In genomic region chr19:5545984-5546383, GRCh38 we compare ENCODE assay signal across 34 cellular contexts. TPM values are rescaled to one million over a fixed set of nuclear protein-coding genes. Genes with fewer than 3 reads are reported as not detected.
"Had no signal": no experiment of that assay in that cellular context is flagged by ENCODE, and none has a peak within 500 bp of the region (broad histone marks: within the 10 kb centered on the region; RNA-seq: fewer than 3 reads in every experiment).

No MANE protein-coding gene starts in this region.

- H3K27ac ChIP-seq: brain microvascular endothelial cell, KMS-11, SJCRH30, SK-N-MC had no signal

- H3K9me3 Mint-ChIP-seq: activated CD4-positive, alpha-beta memory T cell treated with anti-CD3 and anti-CD28 coated beads for 36 hours; activated naive CD4-positive, alpha-beta T cell treated with anti-CD3 and anti-CD28 coated beads for 36 hours; activated naive CD8-positive, alpha-beta T cell treated with anti-CD3 and anti-CD28 coated beads for 36 hours; activated T-cell treated with anti-CD3 and anti-CD28 coated beads, Interleukin-2, amount 50 U/mL, for 4 hours; activated T-helper 1 cell treated with anti-CD3 and anti-CD28 coated beads, Interleukin-12 subunit alpha, Interleukin-12 subunit beta, Interleukin-2, Interleukin-4 antibody, amounts not matched to agents 30 ng/mL and 10 ng/mL and 1 ng/mL, durations not matched to agents 14 hours and 24 hours and 36 hours; T-cell had no signal

- H3K27me3 ChIP-seq: brain microvascular endothelial cell, SJCRH30 had no signal

- H3K36me3 ChIP-seq: brain microvascular endothelial cell, SJCRH30 had no signal

- DNase-seq: activated CD4-positive, alpha-beta memory T cell treated with anti-CD3 and anti-CD28 coated beads for 36 hours; activated CD4-positive, alpha-beta T cell treated with anti-CD3 and anti-CD28 coated beads, Interleukin-2, amount 50 U/mL, for 1 hour; activated CD8-positive, alpha-beta memory T cell treated with anti-CD3 and anti-CD28 coated beads, Interleukin-2, amount 50 U/mL, for 4 hours; activated gamma-delta T cell treated with Interleukin-2 at 50 U/mL for 16 hours; activated naive CD4-positive, alpha-beta T cell treated with anti-CD3 and anti-CD28 coated beads for 36 hours; activated naive CD8-positive, alpha-beta T cell treated with anti-CD3 and anti-CD28 coated beads for 36 hours; activated T-cell treated with anti-CD3 and anti-CD28 coated beads for 4 hours; activated T-cell treated with anti-CD3 and anti-CD28 coated beads, Interleukin-2, amount 50 U/mL, for 4 hours; amniotic stem cell; aorta; brain microvascular endothelial cell; central memory CD4-positive, alpha-beta T cell; MM.1S; MV-4-11; NCI-H1092; NCI-H1417; NCI-H146; NCI-H187; NCI-H2029 treated with DMSO at 0.1 percent for 48 hours; NCI-H2107; NCI-H2171; NCI-H510A; NCI-H526; NCI-H748 treated with DMSO at 0.1 percent for 48 hours; NK-92 treated with Interleukin-12 subunit alpha and Interleukin-12 subunit beta, amount 100 ng/mL, for 24 hours; SHP77; SJCRH30; T-cell; T-helper 2 cell; T-helper 9 cell had no signal

- H3K4me3 ChIP-seq: SJCRH30, SK-N-MC had no signal

- H3K9ac ChIP-seq: KMS-11 had no signal

- ATAC-seq: activated T-cell treated with anti-CD3 and anti-CD28 coated beads, Interleukin-2, amount 50 U/mL, for 4 hours; T-cell had no signal

- H3K9me3 ChIP-seq: SJCRH30 had no signal

- H3K4me2 ChIP-seq: KMS-11 had no signal

- H3K27ac Mint-ChIP-seq: activated CD4-positive, alpha-beta memory T cell treated with anti-CD3 and anti-CD28 coated beads for 36 hours; activated naive CD4-positive, alpha-beta T cell treated with anti-CD3 and anti-CD28 coated beads for 36 hours; activated naive CD8-positive, alpha-beta T cell treated with anti-CD3 and anti-CD28 coated beads for 36 hours; activated T-helper 1 cell treated with anti-CD3 and anti-CD28 coated beads, Interleukin-12 subunit alpha, Interleukin-12 subunit beta, Interleukin-2, Interleukin-4 antibody, amounts not matched to agents 30 ng/mL and 10 ng/mL and 1 ng/mL, durations not matched to agents 14 hours and 24 hours and 36 hours; T-cell had no signal

- H3K36me3 Mint-ChIP-seq: activated CD4-positive, alpha-beta memory T cell treated with anti-CD3 and anti-CD28 coated beads for 36 hours; activated naive CD8-positive, alpha-beta T cell treated with anti-CD3 and anti-CD28 coated beads for 36 hours; T-cell had no signal

- H3K4me3 Mint-ChIP-seq: activated CD4-positive, alpha-beta memory T cell treated with anti-CD3 and anti-CD28 coated beads for 36 hours; activated naive CD4-positive, alpha-beta T cell treated with anti-CD3 and anti-CD28 coated beads for 36 hours; activated naive CD8-positive, alpha-beta T cell treated with anti-CD3 and anti-CD28 coated beads for 36 hours; activated T-cell treated with anti-CD3 and anti-CD28 coated beads, Interleukin-2, amount 50 U/mL, for 4 hours; activated T-helper 1 cell treated with anti-CD3 and anti-CD28 coated beads, Interleukin-12 subunit alpha, Interleukin-12 subunit beta, Interleukin-2, Interleukin-4 antibody, amounts not matched to agents 30 ng/mL and 10 ng/mL and 1 ng/mL, durations not matched to agents 14 hours and 24 hours and 36 hours; T-cell had no signal

- H3K4me1 Mint-ChIP-seq: T-cell had no signal

- H3K4me1 ChIP-seq: SJCRH30 had no signal

RNA-seq across cellular contexts. Expression of gene TINCR, which starts 21.8 kb away (rescaled TPM):
- total RNA-seq: LHCN-M2, SJCRH30 had no signal
